ENCODE assay signal across 34 cellular contexts in the genomic region with DNA sequence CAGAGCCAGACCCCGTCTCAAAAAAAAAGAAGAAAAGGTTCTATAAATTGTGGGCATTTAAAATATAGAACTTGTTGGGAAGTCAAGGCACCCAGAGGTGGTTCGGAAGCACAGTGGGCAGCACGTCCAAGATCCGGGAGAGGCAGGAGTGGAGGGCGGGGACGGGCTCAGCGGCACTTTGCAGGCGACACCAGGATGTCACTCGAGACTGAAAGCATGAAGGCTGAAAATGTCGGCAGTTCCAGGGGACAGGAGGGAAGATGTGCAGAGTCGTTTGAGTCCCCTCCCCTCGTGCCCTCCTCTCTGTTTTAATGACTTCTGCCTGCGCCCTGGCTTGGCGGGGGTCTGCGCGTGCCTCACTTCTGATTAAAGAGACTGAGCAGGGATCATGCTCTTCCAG.
"Had no signal": no experiment of that assay in that cellular context is flagged by ENCODE, and none has a peak within 500 bp of the region (broad histone marks: within the 10 kb centered on the region; RNA-seq: fewer than 3 reads in every experiment).

No MANE protein-coding gene starts in this region.

- H3K4me3 ChIP-seq: MG63 had no signal

- H3K4me2 ChIP-seq: KMS-11 had no signal

- H3K9ac ChIP-seq: KMS-11 had no signal

- H3K27ac ChIP-seq: KMS-11 had no signal

- H3K9me3 ChIP-seq: MG63 had no signal

- H3K27me3 ChIP-seq: MG63 had no signal

- DNase-seq: Karpas-422, Kasumi-1, MG63, MM.1S, MV-4-11, NCI-H1048, NCI-H1092, NCI-H1092 treated with DMSO at 0.1 percent for 48 hours, NCI-H1105, NCI-H1105 treated with DMSO at 0.1 percent for 48 hours, NCI-H1417, NCI-H1417 treated with DMSO at 0.1 percent for 48 hours, NCI-H1436, NCI-H1436 treated with DMSO at 0.1 percent for 48 hours, NCI-H146, NCI-H1694, NCI-H1694 treated with DMSO at 0.1 percent for 48 hours, NCI-H187, NCI-H187 treated with DMSO at 0.1 percent for 48 hours, NCI-H1930, NCI-H2029, NCI-H2029 treated with DMSO at 0.1 percent for 48 hours, NCI-H2081, NCI-H2081 treated with DMSO at 0.1 percent for 48 hours, NCI-H2107, NCI-H2171, NCI-H2171 treated with DMSO at 0.1 percent for 48 hours, NCI-H2227 treated with DMSO at 0.1 percent for 48 hours, NCI-H226, NCI-H345, NCI-H446, NCI-H446 treated with DMSO at 0.1 percent for 48 hours, NCI-H510A had no signal
